Comparison of ENCODE assay signal across 2 cellular contexts in genomic region chr22:32685527-32685926, GRCh38.
A peak's percentile ranks its signal among the peaks of the same experiment; 100 is the strongest.
TF ChIP-seq lines count a peak whose summit lies in the region.

No MANE protein-coding gene starts in this region.

TF ChIP-seq in IMR-90, 13 proteins besides CTCF, POLR2A, EP300 and RAD21:
- TF ChIP-seq MXI1 (IDR thresholded peaks at IDR 0.05; ENCODE audit: borderline replicate concordance, low read depth, low read length) (no peak), NFE2L2 (IDR thresholded peaks at IDR 0.05; ENCODE audit: low read depth, low read length) (no peak), CEBPB (IDR thresholded peaks at IDR 0.05; ENCODE audit: low read depth, low read length) (peak; percentile 69; the same call in 1 of the 2 replicates), CHD1 (IDR thresholded peaks at IDR 0.05; ENCODE audit: low read depth, low read length) (no peak)

TF ChIP-seq in K562, 482 proteins besides CTCF, POLR2A, EP300 and RAD21:
- TF ChIP-seq ZKSCAN8 (CRISPR knock-in tag; IDR thresholded peaks at IDR 0.05) (no peak), RNF2 (IDR thresholded peaks at IDR 0.05) (no peak), TRIM24 (IDR thresholded peaks at IDR 0.05) (peak in 1 of 2 experiments; percentile 45; a peak in 1 of 4 replicates), TFAM (CRISPR knock-in tag; conservative IDR thresholded peaks at IDR 0.05) (no peak), CEBPG (CRISPR knock-in tag; IDR thresholded peaks at IDR 0.05) (no peak), CEBPG (tag; conservative IDR thresholded peaks at IDR 0.05 in 1 of 2, IDR thresholded peaks at IDR 0.05 in 1 of 2) (peak; percentile 35 to 92; a peak in 3 of 4 replicates), FOSL1 (tag; conservative IDR thresholded peaks at IDR 0.05) (no peak), SAP30 (IDR thresholded peaks at IDR 0.05; ENCODE audit: borderline replicate concordance, insufficient read depth, low read depth, low read length, poor library complexity, severe bottlenecking) (no peak), CTBP1 (IDR thresholded peaks at IDR 0.05; ENCODE audit: borderline replicate concordance) (0 out of 2 replicates have a peak, but pooled peaks have one; percentile 16), HDAC1 (IDR thresholded peaks at IDR 0.05) (no peak), SRSF1 (IDR thresholded peaks at IDR 0.05; ENCODE audit: low read depth, low read length) (no peak), ATF3 (IDR thresholded peaks at IDR 0.05) (peak; percentile 63; the same call in 1 of the 2 replicates), ATF3 (CRISPR knock-in tag; conservative IDR thresholded peaks at IDR 0.05) (no peak), HOXB6 (CRISPR knock-in tag; IDR thresholded peaks at IDR 0.05; ENCODE audit: borderline replicate concordance) (no peak), RREB1 (CRISPR knock-in tag; IDR thresholded peaks at IDR 0.05) (no peak), ZNF324 (CRISPR knock-in tag; IDR thresholded peaks at IDR 0.05) (no peak), SIX5 (IDR thresholded peaks at IDR 0.05; ENCODE audit: borderline replicate concordance in 1 of 2, insufficient read depth in 1 of 2, low read depth in 1 of 2, low read length in 2 of 2) (no peak)
TF ChIP-seq in K562: peak in this region for 4.
